In the genomic region with DNA sequence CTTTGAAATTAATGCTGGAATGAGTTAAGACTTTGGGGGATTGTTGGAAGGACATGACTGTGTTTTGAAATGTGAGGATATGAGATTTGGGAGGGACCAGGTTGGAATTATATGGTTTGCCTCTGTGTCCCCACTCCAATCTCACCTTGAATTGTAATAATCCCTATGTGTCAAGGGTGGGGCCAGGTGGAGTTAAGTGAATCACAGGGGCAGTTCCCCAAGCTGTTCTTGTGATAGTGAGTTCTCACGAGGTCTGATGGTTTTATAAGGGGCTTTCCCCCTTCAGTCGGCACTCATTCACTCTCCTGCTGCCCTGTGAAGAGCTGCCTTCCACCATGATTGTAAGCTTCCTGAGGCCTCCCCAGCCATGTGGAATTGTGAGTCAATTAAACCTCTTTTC, we compare ENCODE assay signal across 6 cellular contexts. TPM values are rescaled to one million over a fixed set of nuclear protein-coding genes. Genes with fewer than 3 reads are reported as not detected.
DNase-seq lines count a peak whose midpoint lies in the region; ATAC-seq, FAIRE-seq and TF ChIP-seq lines count a peak whose summit lies in the region.
"Not testable (repeated sequence)": the region's sequence is repeated elsewhere in the genome, so short reads cannot be mapped to it uniquely, and the experiment has no call there.

No MANE protein-coding gene starts in this region.

- in situ Hi-C loops in HepG2 (cut with HindIII; ENCODE audit: extremely low pct_ligation_motif_present, low pct_unique_long_range_greater_than_20kb): not testable (repeated sequence)

- not testable (repeated sequence) for H3K4me3 Mint-ChIP-seq in endodermal cell
- H3K4me3 Mint-ChIP-seq in endothelial cell (ENCODE audit: unreplicated experiment): peak overlapping the region; percentile 59

- TF ChIP-seq POLR2A in HepG2 (IDR thresholded peaks at IDR 0.05; ENCODE audit: insufficient read depth in 1 of 2, low read depth in 2 of 2, low read length in 2 of 2): not testable (repeated sequence)

- peaks cover 49% of the 10 kb centered on the region for H3K9me3 ChIP-seq in endodermal cell (ENCODE audit: control insufficient read depth, low read length)
- peaks cover 29% of the 10 kb centered on the region for H3K9me3 ChIP-seq in HepG2 (ENCODE audit: low read length)
- peaks cover 16% of the 10 kb centered on the region for H3K9me3 ChIP-seq in mucosa of descending colon
- H3K9me3 ChIP-seq in small intestine (ENCODE audit: control insufficient read depth, low read depth): not testable (repeated sequence)

- WGBS in endodermal cell (ENCODE audit: insufficient coverage in 1 of 2, insufficient read length in 1 of 2), 2 experiments: 93 to 95% methylated on average over 2 of the region's 2 CpGs
- 100% methylated on average over 2 of the region's 2 CpGs for WGBS in HepG2 (ENCODE audit: low lambda C conversion rate)
- 54 to 83% (median 65%) methylated on average over 2 of the region's 2 CpGs for WGBS in small intestine, 3 donors

- peak overlapping the region; percentile 69 for H3K4me3 ChIP-seq in endodermal cell (ENCODE audit: low read length)
- H3K4me3 ChIP-seq in HepG2 (replicated peaks in 1 of 3; ENCODE audit: insufficient read depth in 1 of 3, low read depth in 2 of 3, low read length in 3 of 3); mucosa of descending colon; small intestine (ENCODE audit: low read depth in 1 of 2, low read length in 2 of 2): not testable (repeated sequence)

- peaks cover 49% of the 10 kb centered on the region for H3K36me3 Mint-ChIP-seq in endodermal cell (ENCODE audit: low read depth)
- H3K36me3 Mint-ChIP-seq in endothelial cell (ENCODE audit: low read depth, unreplicated experiment): peaks cover 41% of the 10 kb centered on the region

- not testable (repeated sequence) for H3K9ac ChIP-seq in endodermal cell (ENCODE audit: extremely low read depth, low read length, poor library complexity, severe bottlenecking); HepG2 (ENCODE audit: insufficient read depth, low read depth, low read length)

- not testable (repeated sequence) for FAIRE-seq in HepG2 (lab: Jason Lieb, UNC); small intestine (lab: Jason Lieb, UNC)

- intact Hi-C loops in left colon (cut with DNase I, micrococcal nuclease); HepG2 (cut with micrococcal nuclease; ENCODE audit: unreplicated experiment); mucosa of descending colon (cut with DNase I, micrococcal nuclease): not testable (repeated sequence)

- not testable (repeated sequence) for TF ChIP-seq EP300 in HepG2 (IDR thresholded peaks at IDR 0.05; ENCODE audit: low read depth in 2 of 2, low read length in 2 of 2); HepG2 (CRISPR knock-in tag; IDR thresholded peaks at IDR 0.05; ENCODE audit: borderline replicate concordance)

- CTCF ChIA-PET in HepG2 (lab: Yijun Ruan, JAX; ENCODE audit: low intra/inter-chr PET ratio, low total read pairs): not testable (repeated sequence)

- not testable (repeated sequence) for H3K27me3 Mint-ChIP-seq in endodermal cell (ENCODE audit: insufficient read depth); endothelial cell (ENCODE audit: unreplicated experiment)

- H3K9me3 Mint-ChIP-seq in endodermal cell: peaks cover 51% of the 10 kb centered on the region
- peaks cover 20% of the 10 kb centered on the region for H3K9me3 Mint-ChIP-seq in endothelial cell (ENCODE audit: unreplicated experiment)

- peaks cover 19% of the 10 kb centered on the region for H3K36me3 ChIP-seq in endodermal cell (ENCODE audit: control insufficient read depth, insufficient read depth, low read length)
- not testable (repeated sequence) for H3K36me3 ChIP-seq in HepG2 (replicated peaks in 1 of 2; ENCODE audit: control insufficient read depth in 1 of 2, insufficient read depth in 2 of 2, low read length in 2 of 2); mucosa of descending colon (ENCODE audit: low read depth); small intestine (ENCODE audit: control insufficient read depth in 2 of 2, insufficient read depth in 2 of 2, low read length in 2 of 2)

- not testable (repeated sequence) for BruUV-seq in HepG2 (replicated peaks; lab: Mats Ljungman, UMichigan)

- H3K79me2 ChIP-seq in HepG2 (ENCODE audit: insufficient read depth, low read length): peaks cover 86% of the 10 kb centered on the region

- not testable (repeated sequence) for H3K4me2 ChIP-seq in HepG2 (ENCODE audit: low read depth, low read length)

- not testable (repeated sequence) for H3K4me1 ChIP-seq in endodermal cell (ENCODE audit: control insufficient read depth, insufficient read depth, low read length); HepG2 (ENCODE audit: insufficient read depth, low read length); mucosa of descending colon (ENCODE audit: low read depth); small intestine (ENCODE audit: control insufficient read depth in 2 of 2, insufficient read depth in 1 of 2, low read depth in 1 of 2, low read length in 1 of 2)

- H3K27me3 ChIP-seq in endodermal cell (ENCODE audit: control insufficient read depth, insufficient read depth, low read length, poor library complexity, severe bottlenecking); HepG2 (ENCODE audit: control insufficient read depth in 1 of 2, insufficient read depth in 2 of 2, low read length in 2 of 2); small intestine (ENCODE audit: control insufficient read depth in 2 of 2, insufficient read depth in 2 of 2, low read length in 2 of 2): not testable (repeated sequence)

- ATAC-seq in left colon: peak; percentile 70
- ATAC-seq in HepG2: not testable (repeated sequence)
- peak; percentile 60 for ATAC-seq in mucosa of descending colon

- not testable (repeated sequence) for TF ChIP-seq RAD21 in HepG2 (CRISPR knock-in tag; IDR thresholded peaks at IDR 0.05)

- H3K27ac Mint-ChIP-seq in endodermal cell; endothelial cell (ENCODE audit: unreplicated experiment): not testable (repeated sequence)

- POLR2A ChIA-PET in HepG2 (lab: Yijun Ruan, JAX): not testable (repeated sequence)

- H2AFZ ChIP-seq in HepG2 (ENCODE audit: low read length): not testable (repeated sequence)

- not testable (repeated sequence) for DNase-seq in endodermal cell; endothelial cell (ENCODE audit: low spot score); left colon; HepG2 (ENCODE audit: low spot score); mucosa of descending colon
- peak; percentile 41 for DNase-seq in small intestine

- H3K4me1 Mint-ChIP-seq in endodermal cell (peaks cover 20% of the 10 kb centered on the region), endothelial cell (ENCODE audit: unreplicated experiment) (peaks cover 25% of the 10 kb centered on the region)

- H4K20me1 ChIP-seq in HepG2 (ENCODE audit: insufficient read depth, low read length): not testable (repeated sequence)

- not testable (repeated sequence) for TF ChIP-seq CTCF in endodermal cell (conservative IDR thresholded peaks at IDR 0.05); endothelial cell (IDR thresholded peaks at IDR 0.05; ENCODE audit: unreplicated experiment); HepG2 (CRISPR knock-in tag; IDR thresholded peaks at IDR 0.05); mucosa of descending colon (IDR thresholded peaks at IDR 0.05)

- H3K27ac ChIP-seq in endodermal cell (ENCODE audit: low read depth, low read length); HepG2 (ENCODE audit: extremely low read length, insufficient read depth, low read length); small intestine (ENCODE audit: low read depth in 1 of 2, low read length in 1 of 2): not testable (repeated sequence)

TF ChIP-seq in HepG2, 621 proteins besides CTCF, POLR2A, EP300 and RAD21:
- TF ChIP-seq ZMYM4 (CRISPR knock-in tag; IDR thresholded peaks at IDR 0.05): peak; percentile 41; the same call in 1 of the 2 replicates
TF ChIP-seq in HepG2: peak in this region for 1; not testable (repeated sequence) for 620.

RNA-seq across cellular contexts. Expression of a gene that starts 54.1 kb away (rescaled TPM):
- total RNA-seq in endodermal cell (100 to 1,000 TPM; 160 to 189 TPM), endothelial cell (ENCODE audit: unreplicated experiment) (314 TPM), left colon (100 to 1,000 TPM in 1 of 2 donors, 10 to 100 TPM in 1; 77.7 to 104 TPM), HepG2 (2016; rRNA removed; fragmentation: Illumina TruSeq; extraction: Trizol) (41.7 and 42.1 TPM in 2 replicates), mucosa of descending colon (100 to 1,000 TPM in 1 of 3 donors, 10 to 100 TPM in 2; 80.1 to 148 (median 93.0) TPM)
- 62.9 TPM for polyA plus RNA-seq in endodermal cell (2013, experiment 1 of 2)
- polyA plus RNA-seq in endodermal cell (2013, experiment 2 of 2): 65.7 TPM
- total RNA-seq in HepG2 (2016; cell fraction: cytosol; rRNA removed; fragmentation: Illumina TruSeq; extraction: Trizol; ENCODE audit: low read depth): 48.7 and 70.3 TPM in 2 replicates
- total RNA-seq in HepG2 (2016; cell fraction: insoluble cytoplasmic fraction; rRNA removed; fragmentation: Illumina TruSeq; extraction: Trizol): 33.1 and 37.6 TPM in 2 replicates
- total RNA-seq in HepG2 (2016; cell fraction: membrane; rRNA removed; fragmentation: Illumina TruSeq; extraction: Trizol): 32.9 and 42.5 TPM in 2 replicates
- 115 and 119 TPM in 2 replicates for total RNA-seq in HepG2 (2016; cell fraction: nucleus; rRNA removed; fragmentation: Illumina TruSeq; extraction: Trizol)
- polyA plus RNA-seq in HepG2 (2011; rRNA removed) (45.3 and 56.4 TPM in 2 replicates), small intestine (10 to 100 TPM; 14.8 to 43.6 (median 18.6) TPM)
- polyA plus RNA-seq in HepG2 (2011; cell fraction: cytosol; rRNA removed): 22.0 and 26.4 TPM in 2 replicates
- 128 and 148 TPM in 2 replicates for polyA plus RNA-seq in HepG2 (2011; cell fraction: nucleus; rRNA removed)
- 47.5 and 129 TPM in 2 replicates for polyA plus RNA-seq in HepG2 (2012)
- polyA plus RNA-seq in HepG2 (2016; cell fraction: cytosol; fragmentation: Illumina TruSeq; extraction: Trizol; ENCODE audit: low read depth): 2.9 and 4.0 TPM in 2 replicates
- 44.9 and 50.4 TPM in 2 replicates for polyA plus RNA-seq in HepG2 (2016; cell fraction: insoluble cytoplasmic fraction; fragmentation: Illumina TruSeq; extraction: Trizol; ENCODE audit: low read depth)
- polyA plus RNA-seq in HepG2 (2016; cell fraction: membrane; fragmentation: Illumina TruSeq; extraction: Trizol; ENCODE audit: low read depth): 8.4 and 9.3 TPM in 2 replicates
- polyA plus RNA-seq in HepG2 (2016; cell fraction: nucleus; fragmentation: Illumina TruSeq; extraction: Trizol; ENCODE audit: insufficient read depth, low read depth): 138 and 156 TPM in 2 replicates
- polyA minus RNA-seq in HepG2 (2011; rRNA and poly(A)+ RNA removed; ENCODE audit: low replicate concordance): 45.6 and 215 TPM in 2 replicates
- polyA minus RNA-seq in HepG2 (2011; cell fraction: cytosol; rRNA and poly(A)+ RNA removed): 50.0 and 50.3 TPM in 2 replicates
- polyA minus RNA-seq in HepG2 (2011; cell fraction: nucleus; rRNA and poly(A)+ RNA removed): 287 and 403 TPM in 2 replicates
